ENCODE assay signal across 20 cellular contexts in the genomic region with DNA sequence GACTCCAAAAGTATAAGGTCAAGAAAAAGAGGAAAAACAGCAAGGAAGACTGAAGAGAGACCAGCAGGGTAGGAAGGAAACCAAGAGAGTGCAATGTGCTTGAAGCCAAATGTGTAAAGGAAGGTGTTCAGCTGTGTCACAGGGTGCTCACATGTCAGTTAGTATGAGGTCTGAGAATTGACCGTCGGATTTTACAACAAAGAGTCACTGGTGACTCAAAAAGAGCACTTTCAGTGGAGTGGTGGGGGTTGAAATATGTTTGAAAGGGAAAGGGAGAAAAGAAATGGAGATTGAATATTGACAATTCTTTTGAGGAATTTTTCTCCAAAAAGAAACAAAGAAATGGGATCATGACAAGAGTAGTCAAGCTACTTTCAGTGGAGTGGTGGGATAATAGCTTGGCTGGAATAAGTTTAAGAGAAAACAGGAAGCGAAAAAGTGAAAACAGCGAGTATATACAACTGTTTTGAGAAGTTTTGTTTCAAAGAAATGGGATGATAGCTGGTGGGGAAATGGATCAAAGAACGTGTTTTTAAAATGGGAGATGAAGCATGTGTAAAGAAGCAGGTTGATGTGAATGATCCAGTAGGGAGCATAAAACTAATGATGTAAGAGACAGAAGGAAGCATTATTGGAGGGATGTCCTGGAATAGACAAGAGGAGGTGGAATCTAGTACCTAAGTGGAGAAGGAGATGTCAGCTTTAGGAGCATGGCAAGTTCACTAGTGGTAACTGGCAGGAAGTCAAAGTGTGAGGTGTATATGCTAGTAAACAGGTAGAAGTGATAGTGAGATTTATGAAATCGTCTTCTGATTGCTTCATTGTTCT. TPM values are rescaled to one million over a fixed set of nuclear protein-coding genes. Genes with fewer than 3 reads are reported as not detected.
DNase-seq lines count a peak whose midpoint lies in the region; ATAC-seq, FAIRE-seq and TF ChIP-seq lines count a peak whose summit lies in the region.
"Had no signal": no experiment of that assay in that cellular context is flagged by ENCODE, and none has a peak within 500 bp of the region (broad histone marks: within the 10 kb centered on the region; RNA-seq: fewer than 3 reads in every experiment).

No MANE protein-coding gene starts in this region.

- DNase-seq in kidney: no peak
- DNase-seq in substantia nigra (lab: John Stamatoyannopoulos, UW): no peak
- DNase-seq: activated CD4-positive, alpha-beta T cell treated with anti-CD3 and anti-CD28 coated beads for 48 hours; DMS 273 treated with DMSO at 0.1 percent for 48 hours; natural killer cell; NCI-H1417; NCI-H510A treated with DMSO at 0.1 percent for 48 hours; retina; stimulated activated CD4-positive, alpha-beta T cell treated with anti-CD3 and anti-CD28 coated beads, Interleukin-2, amount 100 ng/mL, for 24 hours; uterus had no signal

- intact Hi-C loops in kidney (cut with DNase I): no loop called here

- H3K4me3 ChIP-seq in kidney (ENCODE audit: low read length in 2 of 2): no peak overlapping the region
- H3K4me3 ChIP-seq: uterus had no signal

- no peak for FAIRE-seq in kidney (lab: Jason Lieb, UNC)

- no peaks in the 10 kb centered on the region for H3K9me3 ChIP-seq in kidney (ENCODE audit: control insufficient read depth in 1 of 2, low read length in 2 of 2)
- H3K9me3 ChIP-seq: uterus had no signal

- H3K36me3 ChIP-seq in kidney (ENCODE audit: control insufficient read depth in 1 of 2, insufficient read depth in 2 of 2, low read length in 2 of 2): no peaks in the 10 kb centered on the region
- H3K36me3 ChIP-seq: uterus had no signal

- H3K4me1 ChIP-seq in kidney (ENCODE audit: control insufficient read depth in 1 of 2, insufficient read depth in 1 of 2, low read depth in 1 of 2, low read length in 2 of 2): no peaks in the 10 kb centered on the region
- H3K4me1 ChIP-seq: uterus had no signal

- H3K9ac ChIP-seq in kidney (ENCODE audit: low read length in 2 of 2): no peak overlapping the region

- TF ChIP-seq CTCF in kidney (IDR thresholded peaks at IDR 0.05; ENCODE audit: borderline replicate concordance, extremely low read depth, insufficient read depth): no peak

- ATAC-seq in GM18499 (IDR thresholded peaks at IDR 0.05; ENCODE audit: insufficient read depth, unreplicated experiment) (peak; percentile 68), GM19467 (IDR thresholded peaks at IDR 0.05; ENCODE audit: unreplicated experiment) (peak; percentile 67), HG02870 (IDR thresholded peaks at IDR 0.05; ENCODE audit: unreplicated experiment) (peak; percentile 99), HG03565 (IDR thresholded peaks at IDR 0.05; ENCODE audit: unreplicated experiment) (peak; percentile 76), HG03457 (IDR thresholded peaks at IDR 0.05; ENCODE audit: unreplicated experiment) (no peak), GM19023 (IDR thresholded peaks at IDR 0.05; ENCODE audit: unreplicated experiment) (no peak)
- ATAC-seq: natural killer cell, Panc1 had no signal

- H3K27ac ChIP-seq in kidney (ENCODE audit: low read depth in 2 of 2, low read length in 2 of 2) (no peak overlapping the region), substantia nigra (ENCODE audit: low read depth, low read length, poor library complexity, severe bottlenecking) (no peak overlapping the region)
- H3K27ac ChIP-seq: uterus had no signal

RNA-seq across cellular contexts. Expression of a gene that starts 3.6 kb away (rescaled TPM):
- total RNA-seq in kidney: not detected
- polyA plus RNA-seq in kidney (ENCODE audit: insufficient read depth, low read depth, low replicate concordance): not detected
- total RNA-seq: dermis microvascular lymphatic vessel endothelial cell, fibroblast of lung, natural killer cell had no signal
- polyA plus RNA-seq: fibroblast of lung, IgD-negative memory B cell had no signal

Comparison
In these comparisons a context has a peak if more than half of its experiments do, and no peak if none do; other contexts are left out.
1. ATAC-seq: peak in GM18499 (single experiment), GM19467 (single experiment), HG02870 (single experiment) and HG03565 (single experiment); none in HG03457 (single experiment) and GM19023 (single experiment).